In genomic region chr2:148614024-148614331, GRCh38 we compare ENCODE assay signal across 7 cellular contexts. TPM values are rescaled to one million over a fixed set of nuclear protein-coding genes. Genes with fewer than 3 reads are reported as not detected.
A peak's percentile ranks its signal among the peaks of the same experiment; 100 is the strongest.
DNase-seq lines count a peak whose midpoint lies in the region; ATAC-seq, FAIRE-seq and TF ChIP-seq lines count a peak whose summit lies in the region.

No MANE protein-coding gene starts in this region.

- TF ChIP-seq POLR2A in HepG2 (IDR thresholded peaks at IDR 0.05; ENCODE audit: insufficient read depth in 1 of 2, low read depth in 2 of 2, low read length in 2 of 2) = no peak

- no peaks in the 10 kb centered on the region for H3K9me3 ChIP-seq in SK-N-MC (ENCODE audit: low read depth, low read length)
- no peaks in the 10 kb centered on the region for H3K9me3 ChIP-seq in HepG2 (ENCODE audit: low read length)
- no peaks in the 10 kb centered on the region for H3K9me3 ChIP-seq in aorta (ENCODE audit: control insufficient read depth, low read length)

- intact Hi-C loops in HepG2 (cut with micrococcal nuclease; ENCODE audit: unreplicated experiment) (no loop called here), aorta (cut with DNase I) (no loop called here)

- H3K4me1 ChIP-seq in HepG2 (ENCODE audit: insufficient read depth, low read length) (peaks cover 14% of the 10 kb centered on the region; the same call in 1 of the 2 replicates), aorta (ENCODE audit: control insufficient read depth in 1 of 2, insufficient read depth in 2 of 2, low read length in 2 of 2) (peaks cover 2 to 17% of the 10 kb centered on the region in 2 donors)

- FAIRE-seq in HepG2 (lab: Jason Lieb, UNC) = no peak

- no peak for TF ChIP-seq RAD21 in HepG2 (CRISPR knock-in tag; IDR thresholded peaks at IDR 0.05)

- POLR2A ChIA-PET in HepG2 (lab: Yijun Ruan, JAX) = no interaction called here

- ATAC-seq in GM19397 (IDR thresholded peaks at IDR 0.05; ENCODE audit: unreplicated experiment) = peak; percentile 29
- ATAC-seq in HG03039 (IDR thresholded peaks at IDR 0.05; ENCODE audit: unreplicated experiment) = peak; percentile 22
- peak; percentile 32; the same call in 1 of the 3 replicates for ATAC-seq in HepG2
- no peak for ATAC-seq in aorta (ENCODE audit: low FRiP score)

- BruUV-seq in HepG2 (replicated peaks; lab: Mats Ljungman, UMichigan) = no TSS peak

- H3K27ac ChIP-seq in SK-N-MC = peak overlapping the region; percentile 94
- H3K27ac ChIP-seq in HepG2 (ENCODE audit: extremely low read length, insufficient read depth, low read length) = no peak overlapping the region
- H3K27ac ChIP-seq in aorta (ENCODE audit: low read depth in 1 of 2, low read length in 2 of 2) = no peak overlapping the region

- H3K4me3 ChIP-seq in SK-N-MC (peak overlapping the region; percentile 50), HepG2 (replicated peaks in 1 of 3; ENCODE audit: insufficient read depth in 1 of 3, low read depth in 2 of 3, low read length in 3 of 3) (no peak overlapping the region), aorta (ENCODE audit: low read length in 2 of 2) (no peak overlapping the region)

- WGBS in HepG2 (ENCODE audit: low lambda C conversion rate) = 69% methylated on average over 1 of the region's 1 CpG
- 81 to 85% methylated on average over 1 of the region's 1 CpG for WGBS in aorta, 2 donors

- no peaks in the 10 kb centered on the region for H4K20me1 ChIP-seq in HepG2 (ENCODE audit: insufficient read depth, low read length)

- TF ChIP-seq EP300 in HepG2 (IDR thresholded peaks at IDR 0.05; ENCODE audit: low read depth in 2 of 2, low read length in 2 of 2) = no peak
- TF ChIP-seq EP300 in HepG2 (CRISPR knock-in tag; IDR thresholded peaks at IDR 0.05; ENCODE audit: borderline replicate concordance) = no peak

- in situ Hi-C loops in HepG2 (cut with HindIII; ENCODE audit: extremely low pct_ligation_motif_present, low pct_unique_long_range_greater_than_20kb) = no loop called here

- H3K9ac ChIP-seq in SK-N-MC (ENCODE audit: insufficient read length) = peak overlapping the region; percentile 58
- no peak overlapping the region for H3K9ac ChIP-seq in HepG2 (ENCODE audit: insufficient read depth, low read depth, low read length)

- H3K36me3 ChIP-seq in SK-N-MC (ENCODE audit: insufficient read depth, low read length) (no peaks in the 10 kb centered on the region), HepG2 (replicated peaks in 1 of 2; ENCODE audit: control insufficient read depth in 1 of 2, insufficient read depth in 2 of 2, low read length in 2 of 2) (no peaks in the 10 kb centered on the region), aorta (ENCODE audit: control insufficient read depth in 1 of 2, insufficient read depth in 2 of 2, low read length in 1 of 2) (no peaks in the 10 kb centered on the region)

- no peak overlapping the region for H2AFZ ChIP-seq in HepG2 (ENCODE audit: low read length)

- H3K79me2 ChIP-seq in HepG2 (ENCODE audit: insufficient read depth, low read length) = no peaks in the 10 kb centered on the region

- peaks cover 0 to 8% of the 10 kb centered on the region in 2 experiments; a peak in 1 of 5 replicates for H3K27me3 ChIP-seq in HepG2 (ENCODE audit: control insufficient read depth in 1 of 2, insufficient read depth in 2 of 2, low read length in 2 of 2)
- no peaks in the 10 kb centered on the region for H3K27me3 ChIP-seq in aorta (ENCODE audit: control insufficient read depth in 1 of 2, insufficient read depth in 2 of 2, low read length in 1 of 2)

- TF ChIP-seq CTCF in HepG2 (CRISPR knock-in tag; IDR thresholded peaks at IDR 0.05) = no peak

- DNase-seq in SK-N-MC (ENCODE audit: low read depth, low spot score) (no peak), HepG2 (ENCODE audit: low spot score) (no peak), aorta (no peak), cortex of kidney (lab: John Stamatoyannopoulos, UW) (no peak)
- DNase-seq in effector CD8-positive, alpha-beta T cell (lab: John Stamatoyannopoulos, UW) = no peak

- CTCF ChIA-PET in HepG2 (lab: Yijun Ruan, JAX; ENCODE audit: low intra/inter-chr PET ratio, low total read pairs) = no interaction called here

- H3K4me2 ChIP-seq in HepG2 (ENCODE audit: low read depth, low read length) = no peak overlapping the region

TF ChIP-seq in HepG2, 621 proteins besides CTCF, POLR2A, EP300 and RAD21:
- TF ChIP-seq DNMT3B (CRISPR knock-in tag; conservative IDR thresholded peaks at IDR 0.05) (no peak), HNF4G (IDR thresholded peaks at IDR 0.05; ENCODE audit: borderline replicate concordance, low read depth, low read length) (no peak), HNF4G (CRISPR knock-in tag; IDR thresholded peaks at IDR 0.05; ENCODE audit: borderline replicate concordance, low read depth) (no peak), HBP1 (CRISPR knock-in tag; IDR thresholded peaks at IDR 0.05; ENCODE audit: low read depth) (no peak), ZNF512B (CRISPR knock-in tag; IDR thresholded peaks at IDR 0.05; ENCODE audit: borderline replicate concordance) (no peak), ZSCAN29 (CRISPR knock-in tag; conservative IDR thresholded peaks at IDR 0.05) (no peak), THAP7 (CRISPR knock-in tag; IDR thresholded peaks at IDR 0.05) (no peak), NFKBIZ (CRISPR knock-in tag; IDR thresholded peaks at IDR 0.05) (no peak), GTF3A (CRISPR knock-in tag; conservative IDR thresholded peaks at IDR 0.05) (no peak)
TF ChIP-seq in HepG2: peak in this region for 0.

RNA-seq across cellular contexts. Expression of gene EPC2, which starts 30.6 kb away (rescaled TPM):
- total RNA-seq in HepG2 (2016; rRNA removed; fragmentation: Illumina TruSeq; extraction: Trizol) (22.0 and 24.2 TPM in 2 replicates), aorta (10 to 100 TPM; 42.7 to 43.6 TPM)
- total RNA-seq in HepG2 (2016; cell fraction: cytosol; rRNA removed; fragmentation: Illumina TruSeq; extraction: Trizol; ENCODE audit: low read depth) = 6.5 and 8.3 TPM in 2 replicates
- total RNA-seq in HepG2 (2016; cell fraction: insoluble cytoplasmic fraction; rRNA removed; fragmentation: Illumina TruSeq; extraction: Trizol) = 21.5 and 24.1 TPM in 2 replicates
- 19.1 and 21.6 TPM in 2 replicates for total RNA-seq in HepG2 (2016; cell fraction: membrane; rRNA removed; fragmentation: Illumina TruSeq; extraction: Trizol)
- total RNA-seq in HepG2 (2016; cell fraction: nucleus; rRNA removed; fragmentation: Illumina TruSeq; extraction: Trizol) = 39.0 and 41.4 TPM in 2 replicates
- polyA plus RNA-seq in HepG2 (2011; rRNA removed) (19.3 and 20.5 TPM in 2 replicates), aorta (10 to 100 TPM; 11.1 to 12.4 TPM)
- 10.4 and 16.7 TPM in 2 replicates for polyA plus RNA-seq in HepG2 (2011; cell fraction: cytosol; rRNA removed)
- polyA plus RNA-seq in HepG2 (2011; cell fraction: nucleus; rRNA removed) = 10.3 and 12.5 TPM in 2 replicates
- 18.8 and 21.7 TPM in 2 replicates for polyA plus RNA-seq in HepG2 (2012)
- 3.8 and 4.5 TPM in 2 replicates for polyA plus RNA-seq in HepG2 (2016; cell fraction: cytosol; fragmentation: Illumina TruSeq; extraction: Trizol; ENCODE audit: low read depth)
- polyA plus RNA-seq in HepG2 (2016; cell fraction: insoluble cytoplasmic fraction; fragmentation: Illumina TruSeq; extraction: Trizol; ENCODE audit: low read depth) = 23.9 and 24.6 TPM in 2 replicates
- polyA plus RNA-seq in HepG2 (2016; cell fraction: membrane; fragmentation: Illumina TruSeq; extraction: Trizol; ENCODE audit: low read depth) = 12.6 and 14.5 TPM in 2 replicates
- 24.7 and 25.2 TPM in 2 replicates for polyA plus RNA-seq in HepG2 (2016; cell fraction: nucleus; fragmentation: Illumina TruSeq; extraction: Trizol; ENCODE audit: insufficient read depth, low read depth)
- polyA minus RNA-seq in HepG2 (2011; rRNA and poly(A)+ RNA removed; ENCODE audit: low replicate concordance) = 21.3 and 22.4 TPM in 2 replicates
- 16.2 and 18.2 TPM in 2 replicates for polyA minus RNA-seq in HepG2 (2011; cell fraction: cytosol; rRNA and poly(A)+ RNA removed)
- 124 and 162 TPM in 2 replicates for polyA minus RNA-seq in HepG2 (2011; cell fraction: nucleus; rRNA and poly(A)+ RNA removed)
